Comparison of ENCODE assay signal across 19 cellular contexts in genomic region chr21:44478124-44478800, GRCh38. TPM values are rescaled to one million over a fixed set of nuclear protein-coding genes. Genes with fewer than 3 reads are reported as not detected.
A peak's percentile ranks its signal among the peaks of the same experiment; 100 is the strongest.
DNase-seq lines count a peak whose midpoint lies in the region; ATAC-seq, FAIRE-seq and TF ChIP-seq lines count a peak whose summit lies in the region.
"Had no signal": no experiment of that assay in that cellular context is flagged by ENCODE, and none has a peak within 500 bp of the region (broad histone marks: within the 10 kb centered on the region; RNA-seq: fewer than 3 reads in every experiment).

No MANE protein-coding gene starts in this region.

- H3K27ac ChIP-seq in BLaER1: peak overlapping the region; percentile 75
- H3K27ac ChIP-seq in liver (ENCODE audit: low read depth in 1 of 2, low read length in 2 of 2): peak overlapping the region; percentile 97
- H3K27ac ChIP-seq in small intestine (ENCODE audit: low read depth in 1 of 2, low read length in 1 of 2): no peak overlapping the region
- H3K27ac ChIP-seq: Peyer's patch had no signal

- H3K9me3 ChIP-seq in BLaER1 (no peaks in the 10 kb centered on the region), liver (ENCODE audit: control insufficient read depth in 4 of 4, low read length in 3 of 4) (no peaks in the 10 kb centered on the region), small intestine (ENCODE audit: control insufficient read depth, low read depth) (no peaks in the 10 kb centered on the region)
- H3K9me3 ChIP-seq: Peyer's patch had no signal

- peak; percentile 27 to 37 for TF ChIP-seq RAD21 in liver (IDR thresholded peaks at IDR 0.05)

- no peak for TF ChIP-seq POLR2A in NB4 (IDR thresholded peaks at IDR 0.05; ENCODE audit: extremely low read depth, insufficient read length)

- no peaks in the 10 kb centered on the region for H3K9me3 Mint-ChIP-seq in activated T-helper 2 cell treated with anti-CD3 and anti-CD28 coated beads, Interferon-gamma antibody, Interleukin-2, Interleukin-4, amounts not matched to agents 10 μg/mL and 5 μg/mL and 100 μg/mL, durations not matched to agents 14 hours and 24 hours and 36 hours
- H3K9me3 Mint-ChIP-seq: CD8-positive, alpha-beta memory T cell had no signal

- H3K4me3 Mint-ChIP-seq in activated T-helper 2 cell treated with anti-CD3 and anti-CD28 coated beads, Interferon-gamma antibody, Interleukin-2, Interleukin-4, amounts not matched to agents 10 μg/mL and 5 μg/mL and 100 μg/mL, durations not matched to agents 14 hours and 24 hours and 36 hours (ENCODE audit: low read depth): no peak overlapping the region
- H3K4me3 Mint-ChIP-seq: CD8-positive, alpha-beta memory T cell had no signal

- no peaks in the 10 kb centered on the region for H4K20me1 ChIP-seq in BLaER1

- no peak overlapping the region for H3K27ac Mint-ChIP-seq in activated T-helper 2 cell treated with anti-CD3 and anti-CD28 coated beads, Interferon-gamma antibody, Interleukin-2, Interleukin-4, amounts not matched to agents 10 μg/mL and 5 μg/mL and 100 μg/mL, durations not matched to agents 14 hours and 24 hours and 36 hours

- H3K4me1 Mint-ChIP-seq in activated T-helper 2 cell treated with anti-CD3 and anti-CD28 coated beads, Interferon-gamma antibody, Interleukin-2, Interleukin-4, amounts not matched to agents 10 μg/mL and 5 μg/mL and 100 μg/mL, durations not matched to agents 14 hours and 24 hours and 36 hours (ENCODE audit: low read depth): peaks cover 9% of the 10 kb centered on the region

- H3K36me3 ChIP-seq in BLaER1 (no peaks in the 10 kb centered on the region), liver (ENCODE audit: control insufficient read depth in 4 of 4, insufficient read depth in 3 of 4, low read depth in 1 of 4, low read length in 3 of 4) (no peaks in the 10 kb centered on the region), small intestine (ENCODE audit: control insufficient read depth in 2 of 2, insufficient read depth in 2 of 2, low read length in 2 of 2) (no peaks in the 10 kb centered on the region)
- H3K36me3 ChIP-seq: Peyer's patch had no signal

- H3K4me3 ChIP-seq in BLaER1: no peak overlapping the region
- H3K4me3 ChIP-seq in NB4 (ENCODE audit: low read depth, low read length): no peak overlapping the region
- H3K4me3 ChIP-seq in liver (ENCODE audit: low read depth in 1 of 3, low read length in 3 of 3): peak overlapping the region in 1 of 3 donors; percentile 9
- H3K4me3 ChIP-seq in small intestine (ENCODE audit: low read depth in 1 of 2, low read length in 2 of 2): no peak overlapping the region
- H3K4me3 ChIP-seq: GM12878, Peyer's patch had no signal

- H3K4me1 ChIP-seq in BLaER1 (peaks cover 72% of the 10 kb centered on the region), liver (ENCODE audit: control insufficient read depth in 4 of 4, insufficient read depth in 4 of 4, low read length in 3 of 4) (peaks cover 8 to 40% (median 29%) of the 10 kb centered on the region in 4 donors), small intestine (ENCODE audit: control insufficient read depth in 2 of 2, insufficient read depth in 1 of 2, low read depth in 1 of 2, low read length in 1 of 2) (no peaks in the 10 kb centered on the region)
- H3K4me1 ChIP-seq: Peyer's patch had no signal

- peak overlapping the region; percentile 40; the same call in 1 of the 2 replicates for H3K9ac ChIP-seq in BLaER1
- H3K9ac ChIP-seq in liver (ENCODE audit: low read depth in 1 of 2, low read length in 2 of 2): peak overlapping the region; percentile 50 to 94

- intact Hi-C loops in activated T-helper 2 cell treated with anti-CD3 and anti-CD28 coated beads, Interferon-gamma antibody, Interleukin-2, Interleukin-4, amounts not matched to agents 10 μg/mL and 5 μg/mL and 100 μg/mL, durations not matched to agents 14 hours and 24 hours and 36 hours (cut with micrococcal nuclease): no loop called here

- H3K27me3 ChIP-seq in BLaER1 (no peaks in the 10 kb centered on the region), liver (ENCODE audit: control insufficient read depth in 4 of 4, insufficient read depth in 4 of 4, low read length in 3 of 4) (no peaks in the 10 kb centered on the region), small intestine (ENCODE audit: control insufficient read depth in 2 of 2, insufficient read depth in 2 of 2, low read length in 2 of 2) (no peaks in the 10 kb centered on the region)
- H3K27me3 ChIP-seq: Peyer's patch had no signal

- TF ChIP-seq CTCF in NB4 (IDR thresholded peaks at IDR 0.05; ENCODE audit: low read depth, low read length) (no peak), liver (IDR thresholded peaks at IDR 0.05; ENCODE audit: low read depth, low read length, missing input control) (no peak)

- DNase-seq in NB4 (ENCODE audit: low read depth) (peak; percentile 33), small intestine (peak; percentile 30), NCI-H526 treated with DMSO at 0.1 percent for 48 hours (lab: John Stamatoyannopoulos, UW) (no peak)
- DNase-seq in activated T-helper 2 cell treated with anti-CD3 and anti-CD28 coated beads, Interferon-gamma antibody, Interleukin-2, Interleukin-4, amounts not matched to agents 10 μg/mL and 5 μg/mL and 100 μg/mL, durations not matched to agents 14 hours and 24 hours and 36 hours (ENCODE audit: low spot score): no peak
- DNase-seq: C1 segment of cervical spinal cord; CD8-positive, alpha-beta memory T cell; EL; GOT3; NCI-H1092 treated with DMSO at 0.1 percent for 48 hours; NCI-H2081 treated with DMSO at 0.1 percent for 48 hours; NCI-H446 treated with DMSO at 0.1 percent for 48 hours; NK-92 treated with Interleukin-12 subunit alpha and Interleukin-12 subunit beta, amount 100 ng/mL, for 24 hours had no signal

- peak overlapping the region; percentile 76 for H3K4me2 ChIP-seq in BLaER1

- FAIRE-seq in small intestine (lab: Jason Lieb, UNC): no peak
- FAIRE-seq: GM12878 had no signal

- WGBS in liver: 30% methylated on average over 16 of the region's 16 CpGs
- 14 to 54% (median 38%) methylated on average over 16 of the region's 16 CpGs for WGBS in small intestine, 3 donors

- H3K27me3 Mint-ChIP-seq in activated T-helper 2 cell treated with anti-CD3 and anti-CD28 coated beads, Interferon-gamma antibody, Interleukin-2, Interleukin-4, amounts not matched to agents 10 μg/mL and 5 μg/mL and 100 μg/mL, durations not matched to agents 14 hours and 24 hours and 36 hours (ENCODE audit: low read depth): no peaks in the 10 kb centered on the region

- no peaks in the 10 kb centered on the region for H3K36me3 Mint-ChIP-seq in activated T-helper 2 cell treated with anti-CD3 and anti-CD28 coated beads, Interferon-gamma antibody, Interleukin-2, Interleukin-4, amounts not matched to agents 10 μg/mL and 5 μg/mL and 100 μg/mL, durations not matched to agents 14 hours and 24 hours and 36 hours (ENCODE audit: low read depth)
- H3K36me3 Mint-ChIP-seq: CD8-positive, alpha-beta memory T cell had no signal

- no peak for ATAC-seq in HG03097 (IDR thresholded peaks at IDR 0.05; ENCODE audit: low FRiP score, unreplicated experiment)
- ATAC-seq: GM12878, HCT116 had no signal

TF ChIP-seq in liver, 16 proteins besides CTCF, POLR2A, EP300 and RAD21 (continues in another document):
- TF ChIP-seq NR2F2 (IDR thresholded peaks at IDR 0.05) (no peak), ATF3 (IDR thresholded peaks at IDR 0.05) (no peak), FOXA1 (IDR thresholded peaks at IDR 0.05) (peak; percentile 75), HNF4A (conservative IDR thresholded peaks at IDR 0.05) (peak; percentile 82 to 89), TAF1 (conservative IDR thresholded peaks at IDR 0.05) (no peak), SP1 (IDR thresholded peaks at IDR 0.05) (peak; percentile 91), RXRA (IDR thresholded peaks at IDR 0.05) (peak; percentile 81 to 94), FOXA2 (IDR thresholded peaks at IDR 0.05) (peak; percentile 92), YY1 (IDR thresholded peaks at IDR 0.05) (peak; percentile 60), REST (IDR thresholded peaks at IDR 0.05) (peak; percentile 73)

RNA-seq across cellular contexts. Expression of gene LRRC3, which starts 23.0 kb away (rescaled TPM):
- total RNA-seq in liver: 10 to 100 TPM in 1 of 2 donors, 1 to 10 TPM in 1; 3.0 to 14.2 TPM
- polyA plus RNA-seq in liver: 10 to 100 TPM in 1 of 2 donors, 1 to 10 TPM in 1; 3.9 to 11.1 TPM
- polyA plus RNA-seq in small intestine: 1 to 10 TPM in 1 of 3 donors, under 1 TPM in 2; 0.22 to 2.1 (median 0.54) TPM
- 2.2 and 2.3 TPM in 2 replicates for total RNA-seq in activated T-helper 2 cell treated with anti-CD3 and anti-CD28 coated beads, Interferon-gamma antibody, Interleukin-2, Interleukin-4, amounts not matched to agents 10 μg/mL and 5 μg/mL and 100 μg/mL, durations not matched to agents 14 hours and 24 hours and 36 hours
- total RNA-seq: MCF 10A had no signal

Comparison
In these comparisons a context has a peak if more than half of its experiments do, and no peak if none do; other contexts are left out.
1. H3K27ac ChIP-seq: peak in BLaER1 (single experiment) and liver (2 of 2); none in small intestine (0 of 2).
2. DNase-seq: peak in NB4 (single experiment) and small intestine (single experiment); none in activated T-helper 2 cell treated with anti-CD3 and anti-CD28 coated beads, Interferon-gamma antibody, Interleukin-2, Interleukin-4, amounts not matched to agents 10 μg/mL and 5 μg/mL and 100 μg/mL, durations not matched to agents 14 hours and 24 hours and 36 hours (single experiment) and NCI-H526 treated with DMSO at 0.1 percent for 48 hours (single experiment).